ENCODE assay signal across 23 cellular contexts in the genomic region with DNA sequence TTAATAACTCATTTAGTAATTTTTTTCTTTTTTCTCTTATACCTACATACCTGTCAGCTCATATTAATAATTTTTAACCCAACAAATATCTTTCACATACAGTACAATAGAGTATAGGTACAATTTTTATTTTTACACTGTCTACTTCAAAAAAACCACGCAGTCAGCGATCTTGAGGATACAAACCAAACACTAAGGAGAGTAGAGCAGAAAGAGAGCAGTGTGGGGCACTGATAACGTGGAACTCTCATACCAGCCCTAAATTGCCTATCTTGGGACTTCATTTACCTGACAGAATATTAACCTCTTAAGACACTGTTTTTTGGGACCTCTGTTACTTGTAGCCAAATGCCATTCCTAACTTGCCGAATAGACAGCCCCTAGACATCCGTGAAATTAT.
"Had no signal": no experiment of that assay in that cellular context is flagged by ENCODE, and none has a peak within 500 bp of the region (broad histone marks: within the 10 kb centered on the region; RNA-seq: fewer than 3 reads in every experiment).

No MANE protein-coding gene starts in this region.

- FAIRE-seq: kidney had no signal

- H3K4me3 ChIP-seq: dorsolateral prefrontal cortex, gastroesophageal sphincter, heart left ventricle, hepatocyte, lung, ovary, psoas muscle, skin epidermis, thoracic aorta, tibial nerve, upper lobe of left lung had no signal

- H3K27me3 ChIP-seq: dorsolateral prefrontal cortex, gastroesophageal sphincter, heart left ventricle, hepatocyte, ovary, tibial nerve, upper lobe of left lung had no signal

- H2AFZ ChIP-seq: hepatocyte had no signal

- H3K9me3 ChIP-seq: gastroesophageal sphincter, heart left ventricle, ovary, psoas muscle, thoracic aorta, tibial nerve, upper lobe of left lung had no signal

- DNase-seq: dorsolateral prefrontal cortex; effector CD4-positive, alpha-beta T cell; foreskin fibroblast; heart left ventricle; kidney; natural killer cell; occipital lobe; ovary; posterior cingulate gyrus; psoas muscle; right cardiac atrium; stimulated activated CD4-positive, alpha-beta T cell treated with anti-CD3 and anti-CD28 coated beads, Interleukin-15, amount 100 ng/mL, for 24 hours; stimulated activated CD4-positive, alpha-beta T cell treated with anti-CD3 and anti-CD28 coated beads, Interleukin-2, amount 100 ng/mL, for 48 hours; stimulated activated naive B cell treated with anti-CD40 and anti-IgM and Interleukin-4, amounts not matched to agents 10 μg/mL and 1 μg/mL and 100 μg/mL, for 72 hours; upper lobe of left lung had no signal

- H3K27ac ChIP-seq: dorsolateral prefrontal cortex, gastroesophageal sphincter, heart left ventricle, hepatocyte, ovary, psoas muscle, skin epidermis, thoracic aorta, tibial nerve, upper lobe of left lung had no signal

- H3K36me3 ChIP-seq: ovary had no signal

- ATAC-seq: esophagus mucosa; gastroesophageal sphincter; heart left ventricle; left lobe of liver; natural killer cell; psoas muscle; right cardiac atrium; stimulated activated naive B cell treated with anti-CD40 and anti-IgM and Interleukin-4, amounts not matched to agents 10 μg/mL and 1 μg/mL and 100 μg/mL, for 72 hours had no signal

- H3K4me2 ChIP-seq: hepatocyte had no signal
